ENCODE assay signal across 27 cellular contexts in genomic region chr4:39770471-39770870, GRCh38.
"Had no signal": no experiment of that assay in that cellular context is flagged by ENCODE, and none has a peak within 500 bp of the region (broad histone marks: within the 10 kb centered on the region; RNA-seq: fewer than 3 reads in every experiment).

No MANE protein-coding gene starts in this region.

- FAIRE-seq: TTC549 had no signal

- H3K27ac ChIP-seq: brain microvascular endothelial cell, VCaP had no signal

- H3K9me3 Mint-ChIP-seq: activated CD4-positive, alpha-beta memory T cell treated with anti-CD3 and anti-CD28 coated beads for 36 hours; activated CD4-positive, alpha-beta T cell treated with anti-CD3 and anti-CD28 coated beads, Interleukin-2, amount 10 ng/mL, durations not matched to agents 7 days and 5 days; activated naive CD4-positive, alpha-beta T cell treated with anti-CD3 and anti-CD28 coated beads for 36 hours; activated T-cell treated with anti-CD3 and anti-CD28 coated beads, Interleukin-2, amount 50 U/mL, for 4 hours; T-cell had no signal

- H3K27ac Mint-ChIP-seq: activated CD4-positive, alpha-beta memory T cell treated with anti-CD3 and anti-CD28 coated beads for 36 hours; activated CD4-positive, alpha-beta T cell treated with anti-CD3 and anti-CD28 coated beads, Interleukin-2, amount 10 ng/mL, durations not matched to agents 7 days and 5 days; activated naive CD4-positive, alpha-beta T cell treated with anti-CD3 and anti-CD28 coated beads for 36 hours; activated naive CD8-positive, alpha-beta T cell; T-cell had no signal

- H3K27me3 Mint-ChIP-seq: activated CD4-positive, alpha-beta memory T cell treated with anti-CD3 and anti-CD28 coated beads for 36 hours; activated CD4-positive, alpha-beta T cell treated with anti-CD3 and anti-CD28 coated beads, Interleukin-2, amount 10 ng/mL, durations not matched to agents 7 days and 5 days; activated naive CD8-positive, alpha-beta T cell; T-cell had no signal

- H3K27me3 ChIP-seq: brain microvascular endothelial cell had no signal

- DNase-seq: activated CD4-positive, alpha-beta memory T cell treated with anti-CD3 and anti-CD28 coated beads for 36 hours; activated CD4-positive, alpha-beta T cell treated with anti-CD3 and anti-CD28 coated beads, Interleukin-2, amount 10 ng/mL, durations not matched to agents 7 days and 5 days; activated CD4-positive, CD25-positive, alpha-beta regulatory T cell; activated CD8-positive, alpha-beta memory T cell treated with anti-CD3 and anti-CD28 coated beads for 24 hours; activated gamma-delta T cell; activated naive CD4-positive, alpha-beta T cell treated with anti-CD3 and anti-CD28 coated beads for 36 hours; activated T-cell treated with anti-CD3 and anti-CD28 coated beads, Interleukin-2, amount 50 U/mL, for 4 hours; amygdala; brain microvascular endothelial cell; Kasumi-1; KBM-7; NCI-H1048; NCI-H1417; NCI-H2029; NCI-H2107; NCI-H2171 treated with DMSO at 0.1 percent for 48 hours; NCI-H226; NCI-H510A; NCI-H526 treated with DMSO at 0.1 percent for 48 hours; NCI-H82; SIG-M5; T-cell; T-helper 2 cell; T1000 had no signal

- ATAC-seq: activated T-cell treated with anti-CD3 and anti-CD28 coated beads, Interleukin-2, amount 50 U/mL, for 4 hours; T-cell had no signal

- H3K4me1 Mint-ChIP-seq: activated CD4-positive, alpha-beta T cell treated with anti-CD3 and anti-CD28 coated beads, Interleukin-2, amount 10 ng/mL, durations not matched to agents 7 days and 5 days; T-cell had no signal

- H3K4me3 Mint-ChIP-seq: activated CD4-positive, alpha-beta memory T cell treated with anti-CD3 and anti-CD28 coated beads for 36 hours; activated CD4-positive, alpha-beta T cell treated with anti-CD3 and anti-CD28 coated beads, Interleukin-2, amount 10 ng/mL, durations not matched to agents 7 days and 5 days; activated naive CD4-positive, alpha-beta T cell treated with anti-CD3 and anti-CD28 coated beads for 36 hours; activated naive CD8-positive, alpha-beta T cell; activated T-cell treated with anti-CD3 and anti-CD28 coated beads, Interleukin-2, amount 50 U/mL, for 4 hours; T-cell had no signal
